26 cellular contexts compared by ENCODE assay signal in genomic region chr12:15608931-15609330, GRCh38.
"Had no signal": no experiment of that assay in that cellular context is flagged by ENCODE, and none has a peak within 500 bp of the region (broad histone marks: within the 10 kb centered on the region; RNA-seq: fewer than 3 reads in every experiment).

No MANE protein-coding gene starts in this region.

- ATAC-seq: esophagus mucosa; foreskin keratinocyte; gastroesophageal sphincter; heart right ventricle; left ventricle myocardium superior; lower lobe of right lung; natural killer cell; right cardiac atrium; stimulated activated effector memory CD8-positive, alpha-beta T cell treated with anti-CD3 and anti-CD28 coated beads, Interleukin-12 subunit alpha, Interleukin-12 subunit beta, amount 100 ng/mL, for 72 hours had no signal

- H3K9me3 ChIP-seq: colonic mucosa, prostate gland, thyroid gland, vagina had no signal

- H3K4me3 ChIP-seq: colonic mucosa, gastroesophageal sphincter, heart right ventricle, lower lobe of right lung, prostate gland, sigmoid colon, stomach, thyroid gland, vagina had no signal

- FAIRE-seq: islet of Langerhans had no signal

- H3K27me3 ChIP-seq: colonic mucosa, foreskin keratinocyte, gastroesophageal sphincter, heart right ventricle, sigmoid colon, stomach, thyroid gland, vagina had no signal

- DNase-seq: colonic mucosa; effector CD8-positive, alpha-beta T cell; endodermal cell; foreskin keratinocyte; glutamatergic neuron; heart right ventricle; hippocampal formation; left ventricle myocardium superior; lower lobe of right lung; natural killer cell; right cardiac atrium; sigmoid colon; stimulated activated CD4-positive, alpha-beta T cell treated with anti-CD3 and anti-CD28 coated beads, Interleukin-2, amount 100 ng/mL, for 24 hours; stimulated activated CD4-positive, alpha-beta T cell treated with anti-CD3 and anti-CD28 coated beads, Interleukin-4, amount 100 ng/mL, for 24 hours; stimulated activated naive CD4-positive, alpha-beta T cell treated with Interleukin-2 at 50 U/mL for 16 hours; stomach; thyroid gland; trophoblast cell had no signal

- H3K27ac ChIP-seq: colonic mucosa, epithelial cell of prostate, foreskin keratinocyte, gastroesophageal sphincter, heart right ventricle, lower lobe of right lung, parathyroid adenoma, prostate gland, sigmoid colon, stomach, thyroid gland, vagina had no signal

- H3K79me2 ChIP-seq: parathyroid adenoma had no signal

- H3K9ac ChIP-seq: parathyroid adenoma had no signal

- H2AFZ ChIP-seq: parathyroid adenoma had no signal

- H3K36me3 ChIP-seq: colonic mucosa, gastroesophageal sphincter, heart right ventricle, lower lobe of right lung, prostate gland, sigmoid colon, stomach, thyroid gland, vagina had no signal

- H3K4me1 ChIP-seq: colonic mucosa, foreskin keratinocyte, gastroesophageal sphincter, lower lobe of right lung, parathyroid adenoma, prostate gland, sigmoid colon, stomach, thyroid gland, vagina had no signal
